In genomic region chr7:135704074-135704473, GRCh38 we compare ENCODE assay signal across 15 cellular contexts. TPM values are rescaled to one million over a fixed set of nuclear protein-coding genes. Genes with fewer than 3 reads are reported as not detected.
DNase-seq lines count a peak whose midpoint lies in the region; ATAC-seq and TF ChIP-seq lines count a peak whose summit lies in the region.
"Had no signal": no experiment of that assay in that cellular context is flagged by ENCODE, and none has a peak within 500 bp of the region (broad histone marks: within the 10 kb centered on the region; RNA-seq: fewer than 3 reads in every experiment).

No MANE protein-coding gene starts in this region.

- H3K4me3 ChIP-seq in choroid plexus epithelial cell (ENCODE audit: low read depth, low read length), result no peak overlapping the region
- H3K4me3 ChIP-seq in retinal pigment epithelial cell (ENCODE audit: low read length), result no peak overlapping the region
- H3K4me3 ChIP-seq: gastrocnemius medialis had no signal

- peak; percentile 5 for DNase-seq in activated T-cell treated with anti-CD3 and anti-CD28 coated beads for 48 hours (ENCODE audit: low read depth)
- no peak for DNase-seq in activated T-cell treated with anti-CD3 and anti-CD28 coated beads, Interleukin-2, amount 50 U/mL, for 1 hour
- peak; percentile 45 for DNase-seq in NAMALWA (ENCODE audit: low spot score)
- DNase-seq in choroid plexus epithelial cell (ENCODE audit: low read depth), result no peak
- DNase-seq in retinal pigment epithelial cell (ENCODE audit: low read depth), result no peak
- no peak for DNase-seq in occipital lobe (lab: John Stamatoyannopoulos, UW)
- no peak for DNase-seq in NCI-H226
- DNase-seq: cerebellar nuclear complex, gastrocnemius medialis, GDM1, NCI-H1048 had no signal

- peak; percentile 48 for TF ChIP-seq CTCF in choroid plexus epithelial cell (conservative IDR thresholded peaks at IDR 0.05; ENCODE audit: low read depth, low read length)
- TF ChIP-seq CTCF in retinal pigment epithelial cell (conservative IDR thresholded peaks at IDR 0.05; ENCODE audit: low read depth, low read length), result peak; percentile 51

- no peak for ATAC-seq in GM21390 (IDR thresholded peaks at IDR 0.05; ENCODE audit: unreplicated experiment)
- ATAC-seq: activated T-helper 17 cell treated with anti-CD3 and anti-CD28 coated beads, Interleukin-2, amount 50 U/mL, for 72 hours; gastrocnemius medialis had no signal

RNA-seq across cellular contexts. Expression of gene SLC13A4, which starts 23.9 kb away (rescaled TPM):
- total RNA-seq in occipital lobe, result 7.6 TPM
- total RNA-seq: activated T-helper 17 cell treated with anti-CD3 and anti-CD28 coated beads, Interleukin-2, amount 50 U/mL, for 72 hours; gastrocnemius medialis; renal cortical epithelial cell; RPMI7951 had no signal

RNA-seq across cellular contexts. Expression of gene STMP1, which starts 41.8 kb away (rescaled TPM):
- total RNA-seq in occipital lobe, result 24.2 TPM

RNA-seq across cellular contexts. Expression of gene FAM180A, which starts 44.5 kb away (rescaled TPM):
- not detected for total RNA-seq in occipital lobe
- total RNA-seq: activated T-helper 17 cell treated with anti-CD3 and anti-CD28 coated beads, Interleukin-2, amount 50 U/mL, for 72 hours; renal cortical epithelial cell had no signal

Comparison
In these comparisons a context has a peak if more than half of its experiments do, and no peak if none do; other contexts are left out.
1. DNase-seq: peak in activated T-cell treated with anti-CD3 and anti-CD28 coated beads for 48 hours (single experiment) and NAMALWA (single experiment); none in activated T-cell treated with anti-CD3 and anti-CD28 coated beads, Interleukin-2, amount 50 U/mL, for 1 hour (single experiment), choroid plexus epithelial cell (single experiment), retinal pigment epithelial cell (single experiment), occipital lobe (single experiment) and NCI-H226 (single experiment).